ENCODE assay signal across 9 cellular contexts in the genomic region with DNA sequence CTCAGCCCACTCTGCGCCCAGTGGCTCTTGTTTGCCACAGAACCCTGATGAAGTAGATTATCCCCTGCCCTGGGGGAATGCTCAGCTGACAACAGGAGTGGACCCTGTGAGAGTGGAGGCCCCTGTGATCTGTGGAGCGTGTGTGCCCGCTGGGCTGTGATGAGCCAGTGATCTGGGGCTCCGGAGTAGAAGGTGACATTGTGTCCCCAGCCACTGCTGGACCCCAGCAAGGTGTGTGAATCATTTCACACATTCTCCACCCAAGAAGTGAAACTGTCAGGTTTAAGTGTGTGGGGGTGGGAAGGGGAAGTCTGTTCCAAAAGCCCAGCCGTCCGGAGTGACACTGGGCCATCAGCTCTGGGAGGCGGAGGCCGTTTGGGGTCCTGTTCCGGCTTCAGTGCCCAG. TPM values are rescaled to one million over a fixed set of nuclear protein-coding genes. Genes with fewer than 3 reads are reported as not detected.
A peak's percentile ranks its signal among the peaks of the same experiment; 100 is the strongest.
DNase-seq lines count a peak whose midpoint lies in the region; ATAC-seq and TF ChIP-seq lines count a peak whose summit lies in the region.
"Had no signal": no experiment of that assay in that cellular context is flagged by ENCODE, and none has a peak within 500 bp of the region (broad histone marks: within the 10 kb centered on the region; RNA-seq: fewer than 3 reads in every experiment).

No MANE protein-coding gene starts in this region.

- no peaks in the 10 kb centered on the region for H3K9me3 ChIP-seq in ascending aorta

- H3K4me1 Mint-ChIP-seq in activated CD4-positive, alpha-beta memory T cell treated with anti-CD3 and anti-CD28 coated beads for 36 hours (ENCODE audit: low read depth), result peaks cover 19% of the 10 kb centered on the region
- peaks cover 61% of the 10 kb centered on the region for H3K4me1 Mint-ChIP-seq in stimulated activated effector memory CD8-positive, alpha-beta T cell treated with anti-CD3 and anti-CD28 coated beads, Interleukin-12 subunit alpha, Interleukin-12 subunit beta, amount 100 ng/mL, for 72 hours

- peaks cover 0 to 1% of the 10 kb centered on the region in 2 donors for H3K4me1 ChIP-seq in ascending aorta

- intact Hi-C loops in activated CD4-positive, alpha-beta memory T cell treated with anti-CD3 and anti-CD28 coated beads for 36 hours (cut with micrococcal nuclease), result no loop called here
- intact Hi-C loops in ascending aorta (cut with DNase I), result no loop called here

- H3K36me3 Mint-ChIP-seq in activated CD4-positive, alpha-beta memory T cell treated with anti-CD3 and anti-CD28 coated beads for 36 hours, result no peaks in the 10 kb centered on the region
- H3K36me3 Mint-ChIP-seq in stimulated activated effector memory CD8-positive, alpha-beta T cell treated with anti-CD3 and anti-CD28 coated beads, Interleukin-12 subunit alpha, Interleukin-12 subunit beta, amount 100 ng/mL, for 72 hours, result peaks cover 3% of the 10 kb centered on the region

- DNase-seq in NOMO-1 (lab: John Stamatoyannopoulos, UW; ENCODE audit: unreplicated experiment in 2 of 2) (peak; percentile 40 to 50), NOMO-1 treated with dmso at 0.1 percent for 144 hours (lab: John Stamatoyannopoulos, UW; ENCODE audit: unreplicated experiment) (no peak), SHP77 treated with DMSO at 0.1 percent for 48 hours (lab: John Stamatoyannopoulos, UW) (no peak), ascending aorta (ENCODE audit: low spot score in 2 of 2) (no peak), ACHN (no peak)
- peak; percentile 39 for DNase-seq in activated CD4-positive, alpha-beta memory T cell treated with anti-CD3 and anti-CD28 coated beads for 36 hours
- DNase-seq in stimulated activated effector memory CD8-positive, alpha-beta T cell treated with anti-CD3 and anti-CD28 coated beads, Interleukin-12 subunit alpha, Interleukin-12 subunit beta, amount 100 ng/mL, for 72 hours (ENCODE audit: low spot score in 2 of 2), result no peak

- peak overlapping the region; percentile 42 for H3K4me3 Mint-ChIP-seq in activated CD4-positive, alpha-beta memory T cell treated with anti-CD3 and anti-CD28 coated beads for 36 hours
- H3K4me3 Mint-ChIP-seq in stimulated activated effector memory CD8-positive, alpha-beta T cell treated with anti-CD3 and anti-CD28 coated beads, Interleukin-12 subunit alpha, Interleukin-12 subunit beta, amount 100 ng/mL, for 72 hours, result peak overlapping the region; percentile 73

- H3K9me3 Mint-ChIP-seq in activated CD4-positive, alpha-beta memory T cell treated with anti-CD3 and anti-CD28 coated beads for 36 hours, result no peaks in the 10 kb centered on the region
- no peaks in the 10 kb centered on the region for H3K9me3 Mint-ChIP-seq in stimulated activated effector memory CD8-positive, alpha-beta T cell treated with anti-CD3 and anti-CD28 coated beads, Interleukin-12 subunit alpha, Interleukin-12 subunit beta, amount 100 ng/mL, for 72 hours

- in situ Hi-C loops in ACHN (cut with HindIII; ENCODE audit: low pct_ligation_motif_present, low pct_unique_long_range_greater_than_20kb, low sequenced_read_pairs), result no loop called here

- CTCF ChIA-PET in activated CD4-positive, alpha-beta memory T cell treated with anti-CD3 and anti-CD28 coated beads for 36 hours (lab: Charles Lee), result interaction anchor here (1.0 kb wide), 1 partner anchor 24 kb away, joined by 3 read pairs; no protein-coding TSS in a partner anchor

- no peak overlapping the region for H3K4me3 ChIP-seq in ascending aorta

- no peak overlapping the region for H3K27ac ChIP-seq in ascending aorta
- H3K27ac ChIP-seq: 22Rv1 had no signal

- no peaks in the 10 kb centered on the region for H3K27me3 Mint-ChIP-seq in activated CD4-positive, alpha-beta memory T cell treated with anti-CD3 and anti-CD28 coated beads for 36 hours

- POLR2A ChIA-PET in activated CD4-positive, alpha-beta memory T cell treated with anti-CD3 and anti-CD28 coated beads for 36 hours (lab: Charles Lee), result no interaction called here

- H3K27me3 ChIP-seq in ascending aorta, result no peaks in the 10 kb centered on the region

- no peaks in the 10 kb centered on the region for H3K36me3 ChIP-seq in ascending aorta

- no peak for TF ChIP-seq CTCF in ascending aorta (IDR thresholded peaks at IDR 0.05)

- ATAC-seq in HG02610 (IDR thresholded peaks at IDR 0.05; ENCODE audit: unreplicated experiment), result peak; percentile 52
- ATAC-seq in stimulated activated effector memory CD8-positive, alpha-beta T cell treated with anti-CD3 and anti-CD28 coated beads, Interleukin-12 subunit alpha, Interleukin-12 subunit beta, amount 100 ng/mL, for 72 hours, result peak; percentile 77

- H3K27ac Mint-ChIP-seq in activated CD4-positive, alpha-beta memory T cell treated with anti-CD3 and anti-CD28 coated beads for 36 hours, result no peak overlapping the region
- H3K27ac Mint-ChIP-seq in stimulated activated effector memory CD8-positive, alpha-beta T cell treated with anti-CD3 and anti-CD28 coated beads, Interleukin-12 subunit alpha, Interleukin-12 subunit beta, amount 100 ng/mL, for 72 hours, result peak overlapping the region; percentile 86

RNA-seq across cellular contexts. Expression of gene GRAMD4, which starts 33.1 kb away (rescaled TPM):
- total RNA-seq in activated CD4-positive, alpha-beta memory T cell treated with anti-CD3 and anti-CD28 coated beads for 36 hours, result 10 to 100 TPM; 50.4 to 52.0 TPM
- total RNA-seq in ascending aorta, result 20.2 TPM

RNA-seq across cellular contexts. Expression of gene CELSR1, which starts 49.6 kb away (rescaled TPM):
- total RNA-seq in activated CD4-positive, alpha-beta memory T cell treated with anti-CD3 and anti-CD28 coated beads for 36 hours, result under 1 TPM; 0.24 to 0.36 TPM
- total RNA-seq in ascending aorta, result 10.5 TPM

Comparison
In these comparisons a context has a peak if more than half of its experiments do, and no peak if none do; other contexts are left out.
1. DNase-seq: peak in NOMO-1 (2 of 2) and activated CD4-positive, alpha-beta memory T cell treated with anti-CD3 and anti-CD28 coated beads for 36 hours (single experiment); none in NOMO-1 treated with dmso at 0.1 percent for 144 hours (single experiment), stimulated activated effector memory CD8-positive, alpha-beta T cell treated with anti-CD3 and anti-CD28 coated beads, Interleukin-12 subunit alpha, Interleukin-12 subunit beta, amount 100 ng/mL, for 72 hours (0 of 2), SHP77 treated with DMSO at 0.1 percent for 48 hours (single experiment), ascending aorta (0 of 2) and ACHN (single experiment).